In genomic region chr6:159972506-159973268, GRCh38 we compare ENCODE assay signal across 12 cellular contexts. TPM values are rescaled to one million over a fixed set of nuclear protein-coding genes. Genes with fewer than 3 reads are reported as not detected.
DNase-seq lines count a peak whose midpoint lies in the region; ATAC-seq and TF ChIP-seq lines count a peak whose summit lies in the region.
"Had no signal": no experiment of that assay in that cellular context is flagged by ENCODE, and none has a peak within 500 bp of the region (broad histone marks: within the 10 kb centered on the region; RNA-seq: fewer than 3 reads in every experiment).

No MANE protein-coding gene starts in this region.

- peaks cover 0 to 81% (median 57%) of the 10 kb centered on the region in 12 donors for H3K4me1 ChIP-seq in heart left ventricle
- H3K4me1 ChIP-seq in fibroblast of lung (ENCODE audit: control insufficient read depth, extremely low read depth, insufficient read depth, low read length) = peaks cover 26% of the 10 kb centered on the region

- H3K9me3 Mint-ChIP-seq in stimulated activated naive B cell treated with anti-CD40 and anti-IgM and Interleukin-4, amounts not matched to agents 10 μg/mL and 1 μg/mL and 100 μg/mL, for 72 hours = peaks cover 0 to 1% of the 10 kb centered on the region in 2 donors

- H3K27me3 Mint-ChIP-seq in stimulated activated naive B cell treated with anti-CD40 and anti-IgM and Interleukin-4, amounts not matched to agents 10 μg/mL and 1 μg/mL and 100 μg/mL, for 72 hours = no peaks in the 10 kb centered on the region

- H3K79me2 ChIP-seq in fibroblast of lung (ENCODE audit: control insufficient read depth, insufficient read depth, low read length) = peaks cover 75% of the 10 kb centered on the region

- peaks cover 5% of the 10 kb centered on the region for H4K20me1 ChIP-seq in fibroblast of lung (ENCODE audit: control insufficient read depth, extremely low read depth, insufficient read depth, low read length)

- H3K4me3 ChIP-seq in heart left ventricle = no peak overlapping the region
- H3K4me3 ChIP-seq in SK-N-MC = no peak overlapping the region
- no peak overlapping the region for H3K4me3 ChIP-seq in fibroblast of lung (replicated peaks in 1 of 4; ENCODE audit: control extremely low read depth in 1 of 4, insufficient read depth in 1 of 4, low read depth in 3 of 4, low read length in 4 of 4)

- H3K27me3 ChIP-seq in heart left ventricle = no peaks in the 10 kb centered on the region
- H3K27me3 ChIP-seq in fibroblast of lung (ENCODE audit: control insufficient read depth, insufficient read depth, low read length) = no peaks in the 10 kb centered on the region

- H3K9ac ChIP-seq in SK-N-MC (ENCODE audit: insufficient read length) (no peak overlapping the region), fibroblast of lung (ENCODE audit: insufficient read depth, low read length) (no peak overlapping the region)

- no peak overlapping the region for H2AFZ ChIP-seq in fibroblast of lung (ENCODE audit: low read length)

- peaks cover 49 to 73% of the 10 kb centered on the region in 2 donors for H3K4me1 Mint-ChIP-seq in stimulated activated naive B cell treated with anti-CD40 and anti-IgM and Interleukin-4, amounts not matched to agents 10 μg/mL and 1 μg/mL and 100 μg/mL, for 72 hours

- H3K27ac ChIP-seq in heart left ventricle (peak overlapping the region in 9 of 12 donors; percentile 4 to 51 (median 32)), SK-N-MC (peak overlapping the region; percentile 38; the same call in 1 of the 2 replicates), fibroblast of lung (ENCODE audit: insufficient read depth, low read length) (no peak overlapping the region)

- no peak for TF ChIP-seq POLR2A in heart left ventricle (IDR thresholded peaks at IDR 0.05)

- H3K4me2 ChIP-seq in fibroblast of lung (ENCODE audit: extremely low read depth, insufficient read depth, low read length) = peak overlapping the region; percentile 26

- DNase-seq in heart left ventricle (no peak), left cardiac atrium (no peak), SK-N-MC (ENCODE audit: low read depth, low spot score) (no peak), fibroblast of lung (ENCODE audit: low read depth in 2 of 2) (no peak), NCI-H1694 treated with DMSO at 0.1 percent for 48 hours (lab: John Stamatoyannopoulos, UW) (no peak), NCI-H510A treated with DMSO at 0.1 percent for 48 hours (lab: John Stamatoyannopoulos, UW) (no peak)
- no peak for DNase-seq in stimulated activated naive B cell treated with anti-CD40 and anti-IgM and Interleukin-4, amounts not matched to agents 10 μg/mL and 1 μg/mL and 100 μg/mL, for 72 hours
- DNase-seq: activated CD8-positive, alpha-beta memory T cell treated with anti-CD3 and anti-CD28 coated beads, Interleukin-2, amount 50 U/mL, for 4 hours; AML-193; NCI-H1930; stimulated activated naive CD4-positive, alpha-beta T cell treated with Interleukin-2 at 50 U/mL for 16 hours had no signal

- no peaks in the 10 kb centered on the region for H3K36me3 ChIP-seq in heart left ventricle
- no peaks in the 10 kb centered on the region for H3K36me3 ChIP-seq in SK-N-MC (ENCODE audit: insufficient read depth, low read length)
- H3K36me3 ChIP-seq in fibroblast of lung (ENCODE audit: control insufficient read depth, insufficient read depth, low read length) = no peaks in the 10 kb centered on the region

- intact Hi-C loops in heart left ventricle (cut with DNase I) (loop anchor here in 9 of 10 donors (5.0 to 10.0 kb wide), 7 partner anchors 35 to 70 kb away; no protein-coding TSS in a partner anchor), left cardiac atrium (cut with DNase I) (loop anchor here in 1 of 2 donors (5.0 kb wide), 1 partner anchor 60 kb away; no protein-coding TSS in a partner anchor)

- ATAC-seq in heart left ventricle (no peak), left cardiac atrium (no peak), GM18517 (IDR thresholded peaks at IDR 0.05; ENCODE audit: unreplicated experiment) (no peak)
- no peak for ATAC-seq in stimulated activated naive B cell treated with anti-CD40 and anti-IgM and Interleukin-4, amounts not matched to agents 10 μg/mL and 1 μg/mL and 100 μg/mL, for 72 hours (replicated peaks)

- TF ChIP-seq CTCF in heart left ventricle (IDR thresholded peaks at IDR 0.05) (no peak), fibroblast of lung (conservative IDR thresholded peaks at IDR 0.05 in 1 of 2, IDR thresholded peaks at IDR 0.05 in 1 of 2; ENCODE audit: low read depth in 1 of 2, low read length in 2 of 2) (no peak)

- peak overlapping the region; percentile 10 for H3K27ac Mint-ChIP-seq in stimulated activated naive B cell treated with anti-CD40 and anti-IgM and Interleukin-4, amounts not matched to agents 10 μg/mL and 1 μg/mL and 100 μg/mL, for 72 hours

- H3K9me3 ChIP-seq in heart left ventricle (no peaks in the 10 kb centered on the region), SK-N-MC (ENCODE audit: low read depth, low read length) (no peaks in the 10 kb centered on the region), fibroblast of lung (ENCODE audit: control insufficient read depth, insufficient read depth, low read depth, low read length) (no peaks in the 10 kb centered on the region)

- 42 to 74% (median 65%) methylated on average over 9 of the region's 9 CpGs for WGBS in heart left ventricle, 4 donors

- peak overlapping the region; percentile 39 to 64 for H3K4me3 Mint-ChIP-seq in stimulated activated naive B cell treated with anti-CD40 and anti-IgM and Interleukin-4, amounts not matched to agents 10 μg/mL and 1 μg/mL and 100 μg/mL, for 72 hours

- peaks cover 19 to 57% of the 10 kb centered on the region in 2 donors for H3K36me3 Mint-ChIP-seq in stimulated activated naive B cell treated with anti-CD40 and anti-IgM and Interleukin-4, amounts not matched to agents 10 μg/mL and 1 μg/mL and 100 μg/mL, for 72 hours

RNA-seq across cellular contexts. Expression of gene IGF2R, which starts 3.8 kb away (rescaled TPM):
- total RNA-seq in heart left ventricle (100 to 1,000 TPM in 2 of 9 donors, 10 to 100 TPM in 7; 49.3 to 111 (median 74.0) TPM), left cardiac atrium (10 to 100 TPM; 50.1 to 56.2 TPM), fibroblast of lung (233 and 300 TPM in 2 replicates)
- polyA plus RNA-seq in heart left ventricle (10 to 100 TPM; 15.4 to 38.0 TPM), fibroblast of lung (37.6 and 48.5 TPM in 2 replicates)
- polyA plus RNA-seq in fibroblast of lung (2012) = 74.0 and 84.4 TPM in 2 replicates
- 166 and 254 TPM in 2 replicates for polyA minus RNA-seq in fibroblast of lung (ENCODE audit: low replicate concordance)
